8 cellular contexts compared by ENCODE assay signal in the genomic region with DNA sequence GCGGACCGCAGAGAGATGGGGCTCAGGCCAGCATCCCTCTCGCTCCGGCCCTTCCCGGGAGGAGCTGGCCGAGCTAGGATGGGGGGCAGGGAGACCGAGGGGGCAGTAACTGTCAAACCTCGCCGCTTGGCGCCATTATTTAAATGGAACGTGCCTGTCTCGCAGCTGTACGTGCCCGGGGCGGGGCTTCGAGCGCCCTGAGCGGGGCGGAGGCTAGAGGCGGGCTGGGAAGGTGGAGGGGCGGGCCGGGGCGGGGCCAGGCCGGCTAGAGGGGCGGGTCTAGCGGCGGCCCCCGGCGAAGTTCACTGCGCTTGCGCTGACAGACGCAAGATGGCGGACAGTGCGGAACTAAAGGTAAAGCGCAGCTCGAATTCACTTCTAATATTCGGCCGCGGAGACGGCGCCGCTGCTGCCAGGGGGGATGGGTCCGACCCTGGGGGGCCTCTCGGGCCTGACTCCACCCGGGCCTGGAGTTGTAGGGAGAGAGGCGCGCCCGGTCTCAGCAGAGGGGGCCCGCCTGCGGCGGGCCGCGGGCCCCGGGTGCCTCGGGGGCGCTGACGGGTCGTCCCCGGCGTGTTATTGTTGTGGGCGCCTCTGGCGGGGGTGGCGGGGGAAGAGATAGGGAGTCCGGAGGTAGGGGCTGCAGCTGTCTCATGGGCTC. TPM values are rescaled to one million over a fixed set of nuclear protein-coding genes. Genes with fewer than 3 reads are reported as not detected.
DNase-seq lines count a peak whose midpoint lies in the region; ATAC-seq and TF ChIP-seq lines count a peak whose summit lies in the region.

A gene (plus strand): TSS at position 319 of the 661 bp plus-strand sequence. CDS start 12 bp downstream, at position 331.

- TF ChIP-seq CTCF in RWPE1 (conservative IDR thresholded peaks at IDR 0.05; ENCODE audit: low read depth) (no peak), fibroblast of mammary gland (conservative IDR thresholded peaks at IDR 0.05; ENCODE audit: control insufficient read depth, insufficient read depth, low read depth, low read length) (no peak)

- peak within 1 kb of the TSS; percentile 91 for H3K27ac ChIP-seq in RWPE1

- POLR2A ChIA-PET in RWPE1 (lab: Yijun Ruan, JAX; ENCODE audit: low non-redundant PET): no interaction called here
- POLR2A ChIA-PET in naive thymus-derived CD8-positive, alpha-beta T cell (lab: Charles Lee): interaction anchor here (0.5 to 2.9 kb wide), 23 partner anchors 11 to 1106 kb away, joined by 3 to 22 read pairs (median 4); a partner anchor contains a TSS

- peaks cover 12% of the 10 kb centered on the region for H3K36me3 Mint-ChIP-seq in activated T-helper 17 cell treated with anti-CD3 and anti-CD28 coated beads, Interleukin-2, amount 50 U/mL, for 72 hours (ENCODE audit: low read depth)
- peaks cover 0 to 3% (median 0%) of the 10 kb centered on the region in 3 donors for H3K36me3 Mint-ChIP-seq in naive thymus-derived CD8-positive, alpha-beta T cell
- H3K36me3 Mint-ChIP-seq in stimulated activated naive B cell treated with anti-CD40 and anti-IgM and Interleukin-4, amounts not matched to agents 10 μg/mL and 1 μg/mL and 100 μg/mL, for 72 hours: no peaks in the 10 kb centered on the region

- peak within 1 kb of the TSS; percentile 84 for H3K4me3 ChIP-seq in fibroblast of mammary gland (ENCODE audit: control insufficient read depth, low read depth, low read length)

- H3K27ac Mint-ChIP-seq in activated T-helper 17 cell treated with anti-CD3 and anti-CD28 coated beads, Interleukin-2, amount 50 U/mL, for 72 hours: peak within 1 kb of the TSS; percentile 82
- peak within 1 kb of the TSS; percentile 85 to 98 (median 96) for H3K27ac Mint-ChIP-seq in naive thymus-derived CD8-positive, alpha-beta T cell
- peak within 1 kb of the TSS; percentile 93 for H3K27ac Mint-ChIP-seq in stimulated activated naive B cell treated with anti-CD40 and anti-IgM and Interleukin-4, amounts not matched to agents 10 μg/mL and 1 μg/mL and 100 μg/mL, for 72 hours

- ATAC-seq in activated T-helper 17 cell treated with anti-CD3 and anti-CD28 coated beads, Interleukin-2, amount 50 U/mL, for 72 hours (replicated peaks): peak; percentile 96
- peak; percentile 85 to 88 for ATAC-seq in naive thymus-derived CD8-positive, alpha-beta T cell
- peak; percentile 91 to 95 for ATAC-seq in stimulated activated naive B cell treated with anti-CD40 and anti-IgM and Interleukin-4, amounts not matched to agents 10 μg/mL and 1 μg/mL and 100 μg/mL, for 72 hours (replicated peaks)

- CTCF ChIA-PET in RWPE1 (lab: Yijun Ruan, JAX): interaction anchor here (0.6 kb wide), 2 partner anchors 101 to 1137 kb away, joined by 3 to 4 read pairs; no protein-coding TSS in a partner anchor

- peak within 1 kb of the TSS; percentile 90 for H3K4me3 Mint-ChIP-seq in activated T-helper 17 cell treated with anti-CD3 and anti-CD28 coated beads, Interleukin-2, amount 50 U/mL, for 72 hours
- peak within 1 kb of the TSS; percentile 88 to 99 (median 95) for H3K4me3 Mint-ChIP-seq in naive thymus-derived CD8-positive, alpha-beta T cell
- H3K4me3 Mint-ChIP-seq in stimulated activated naive B cell treated with anti-CD40 and anti-IgM and Interleukin-4, amounts not matched to agents 10 μg/mL and 1 μg/mL and 100 μg/mL, for 72 hours: peak within 1 kb of the TSS; percentile 84 to 91

- peaks cover 22% of the 10 kb centered on the region for H3K4me1 Mint-ChIP-seq in activated T-helper 17 cell treated with anti-CD3 and anti-CD28 coated beads, Interleukin-2, amount 50 U/mL, for 72 hours
- H3K4me1 Mint-ChIP-seq in naive thymus-derived CD8-positive, alpha-beta T cell: peaks cover 14 to 44% (median 41%) of the 10 kb centered on the region in 4 donors
- H3K4me1 Mint-ChIP-seq in stimulated activated naive B cell treated with anti-CD40 and anti-IgM and Interleukin-4, amounts not matched to agents 10 μg/mL and 1 μg/mL and 100 μg/mL, for 72 hours: peaks cover 10 to 26% of the 10 kb centered on the region in 2 donors

- peaks cover 7% of the 10 kb centered on the region for H3K27me3 Mint-ChIP-seq in activated T-helper 17 cell treated with anti-CD3 and anti-CD28 coated beads, Interleukin-2, amount 50 U/mL, for 72 hours
- H3K27me3 Mint-ChIP-seq in naive thymus-derived CD8-positive, alpha-beta T cell: peaks cover 0 to 9% (median 2%) of the 10 kb centered on the region in 5 donors
- peaks cover 0 to 5% of the 10 kb centered on the region in 2 donors for H3K27me3 Mint-ChIP-seq in stimulated activated naive B cell treated with anti-CD40 and anti-IgM and Interleukin-4, amounts not matched to agents 10 μg/mL and 1 μg/mL and 100 μg/mL, for 72 hours

- no peaks in the 10 kb centered on the region for H3K9me3 Mint-ChIP-seq in activated T-helper 17 cell treated with anti-CD3 and anti-CD28 coated beads, Interleukin-2, amount 50 U/mL, for 72 hours
- no peaks in the 10 kb centered on the region for H3K9me3 Mint-ChIP-seq in naive thymus-derived CD8-positive, alpha-beta T cell
- no peaks in the 10 kb centered on the region for H3K9me3 Mint-ChIP-seq in stimulated activated naive B cell treated with anti-CD40 and anti-IgM and Interleukin-4, amounts not matched to agents 10 μg/mL and 1 μg/mL and 100 μg/mL, for 72 hours

- DNase-seq in EH (ENCODE audit: low read depth): peak; percentile 94
- DNase-seq in H4 (ENCODE audit: low spot score): peak; percentile 79
- peak; percentile 97 for DNase-seq in LoVo (ENCODE audit: low spot score)
- DNase-seq in RWPE1 (ENCODE audit: low spot score): peak; percentile 96
- DNase-seq in fibroblast of mammary gland (ENCODE audit: low read depth): peak; percentile 82
- DNase-seq in naive thymus-derived CD8-positive, alpha-beta T cell: peak; percentile 85 to 97 (median 92)
- DNase-seq in stimulated activated naive B cell treated with anti-CD40 and anti-IgM and Interleukin-4, amounts not matched to agents 10 μg/mL and 1 μg/mL and 100 μg/mL, for 72 hours: peak; percentile 92

RNA-seq across cellular contexts. Expression of the gene that starts here (rescaled TPM):
- total RNA-seq in H4 (2014; rRNA removed; shearing (Covaris generic)): 13.3 and 15.8 TPM in 2 replicates
- 10 to 100 TPM; 31.3 to 42.7 TPM for total RNA-seq in activated T-helper 17 cell treated with anti-CD3 and anti-CD28 coated beads, Interleukin-2, amount 50 U/mL, for 72 hours
- total RNA-seq in naive thymus-derived CD8-positive, alpha-beta T cell: 10 to 100 TPM; 90.0 to 94.1 TPM
- 100 to 1,000 TPM; 120 to 149 (median 138) TPM for polyA plus RNA-seq in naive thymus-derived CD8-positive, alpha-beta T cell

Comparison
In these comparisons a context has a peak if more than half of its experiments do, and no peak if none do; other contexts are left out.
1. Peak in every context shown above with its lines: DNase-seq, ATAC-seq, H3K4me3 ChIP-seq and H3K27ac ChIP-seq.